ENCODE assay signal across 8 cellular contexts in the genomic region with DNA sequence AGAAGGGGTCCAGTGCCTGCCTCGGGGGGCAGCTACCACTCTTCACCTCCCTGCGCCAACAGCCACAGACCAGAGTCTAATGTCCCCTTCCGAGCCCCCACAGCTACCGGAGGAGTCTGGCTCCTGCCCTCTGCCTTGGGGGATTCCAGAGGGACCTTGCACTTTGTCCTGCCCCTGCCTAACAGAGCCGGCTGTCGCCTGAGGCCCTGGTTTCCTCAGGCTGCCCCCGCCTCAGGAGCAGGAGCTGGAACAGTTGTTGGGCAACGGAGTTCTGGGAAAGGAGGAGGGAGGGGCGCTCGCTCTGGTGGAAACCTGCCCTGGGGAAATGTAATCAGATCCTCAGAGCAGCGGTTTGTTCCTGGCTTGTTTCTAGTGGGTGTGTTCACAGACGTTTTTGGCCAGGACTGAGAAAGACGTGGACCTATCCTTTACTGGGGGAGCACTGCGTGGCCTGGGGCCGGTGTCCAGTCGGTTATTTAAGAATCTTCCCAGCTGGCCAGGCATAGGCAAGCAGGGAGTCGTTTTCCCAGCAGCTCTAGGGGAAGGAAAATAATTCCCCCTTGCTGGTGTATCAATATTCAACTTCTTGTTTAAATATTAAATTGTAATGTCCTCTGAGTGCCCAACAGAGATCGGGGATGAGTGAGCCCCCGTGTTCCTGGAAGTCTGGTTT. TPM values are rescaled to one million over a fixed set of nuclear protein-coding genes. Genes with fewer than 3 reads are reported as not detected.
A peak's percentile ranks its signal among the peaks of the same experiment; 100 is the strongest.
DNase-seq lines count a peak whose midpoint lies in the region; FAIRE-seq and TF ChIP-seq lines count a peak whose summit lies in the region.

No MANE protein-coding gene starts in this region.

- H3K27me3 ChIP-seq in bronchial epithelial cell (ENCODE audit: control insufficient read depth, insufficient read depth, low read length) (no peaks in the 10 kb centered on the region), layer of hippocampus (ENCODE audit: control insufficient read depth, insufficient read depth, low read length) (no peaks in the 10 kb centered on the region)

- no peak overlapping the region for H3K4me3 Mint-ChIP-seq in activated naive CD4-positive, alpha-beta T cell treated with anti-CD3 and anti-CD28 coated beads for 36 hours

- DNase-seq in DMS153 treated with DMSO at 0.1 percent for 48 hours (lab: John Stamatoyannopoulos, UW; ENCODE audit: unreplicated experiment) (peak; percentile 62), NCI-H2196 (lab: John Stamatoyannopoulos, UW; ENCODE audit: unreplicated experiment) (peak; percentile 72), bronchial epithelial cell (ENCODE audit: low read depth) (peak; percentile 90), superior temporal gyrus (ENCODE audit: extremely low spot score) (peak; percentile 11), SKM-1 treated with dmso at 0.1 percent for 144 hours (lab: John Stamatoyannopoulos, UW; ENCODE audit: unreplicated experiment) (no peak), SIG-M5 (lab: John Stamatoyannopoulos, UW) (no peak)
- DNase-seq in activated naive CD4-positive, alpha-beta T cell treated with anti-CD3 and anti-CD28 coated beads for 36 hours = no peak

- CTCF ChIA-PET in activated naive CD4-positive, alpha-beta T cell treated with anti-CD3 and anti-CD28 coated beads for 36 hours (lab: Charles Lee) = no interaction called here

- TF ChIP-seq CTCF in bronchial epithelial cell (IDR thresholded peaks at IDR 0.05; ENCODE audit: insufficient read depth, low read length, severe bottlenecking) = no peak

- no peaks in the 10 kb centered on the region for H3K36me3 Mint-ChIP-seq in activated naive CD4-positive, alpha-beta T cell treated with anti-CD3 and anti-CD28 coated beads for 36 hours (ENCODE audit: low read depth)

- H3K27ac Mint-ChIP-seq in activated naive CD4-positive, alpha-beta T cell treated with anti-CD3 and anti-CD28 coated beads for 36 hours = no peak overlapping the region

- intact Hi-C loops in activated naive CD4-positive, alpha-beta T cell treated with anti-CD3 and anti-CD28 coated beads for 36 hours (cut with micrococcal nuclease) = no loop called here

- H3K4me3 ChIP-seq in bronchial epithelial cell (ENCODE audit: low read depth, low read length) = no peak overlapping the region

- H3K4me1 Mint-ChIP-seq in activated naive CD4-positive, alpha-beta T cell treated with anti-CD3 and anti-CD28 coated beads for 36 hours (ENCODE audit: low read depth) = no peaks in the 10 kb centered on the region

- H3K27me3 Mint-ChIP-seq in activated naive CD4-positive, alpha-beta T cell treated with anti-CD3 and anti-CD28 coated beads for 36 hours (ENCODE audit: low read depth) = no peaks in the 10 kb centered on the region

- peak overlapping the region; percentile 86 for H3K27ac ChIP-seq in layer of hippocampus (ENCODE audit: low read depth, low read length)

- H3K36me3 ChIP-seq in bronchial epithelial cell (ENCODE audit: control insufficient read depth, insufficient read depth, low read length) = peaks cover 2% of the 10 kb centered on the region

- H3K9me3 Mint-ChIP-seq in activated naive CD4-positive, alpha-beta T cell treated with anti-CD3 and anti-CD28 coated beads for 36 hours = no peaks in the 10 kb centered on the region

- peak; percentile 58 for FAIRE-seq in bronchial epithelial cell (lab: Jason Lieb, UNC)

RNA-seq across cellular contexts. Expression of a gene that starts 32.3 kb away (rescaled TPM):
- total RNA-seq in bronchial epithelial cell = 12.4 and 15.5 TPM in 2 replicates
- total RNA-seq in activated naive CD4-positive, alpha-beta T cell treated with anti-CD3 and anti-CD28 coated beads for 36 hours = not detected

RNA-seq across cellular contexts. Expression of a gene that starts 39.2 kb away (rescaled TPM):
- total RNA-seq in bronchial epithelial cell = 9.0 and 16.4 TPM in 2 replicates
- 10 to 100 TPM; 61.2 to 63.9 TPM for total RNA-seq in activated naive CD4-positive, alpha-beta T cell treated with anti-CD3 and anti-CD28 coated beads for 36 hours

RNA-seq across cellular contexts. Expression of a gene that starts 48.0 kb away (rescaled TPM):
- 0.26 and 1.1 TPM in 2 replicates for total RNA-seq in bronchial epithelial cell
- total RNA-seq in activated naive CD4-positive, alpha-beta T cell treated with anti-CD3 and anti-CD28 coated beads for 36 hours = under 1 TPM in 1 of 2 experiments, not detected in 1; 0.40 TPM

Comparison
In these comparisons a context has a peak if more than half of its experiments do, and no peak if none do; other contexts are left out.
1. DNase-seq: peak in DMS153 treated with DMSO at 0.1 percent for 48 hours (single experiment), NCI-H2196 (single experiment), bronchial epithelial cell (single experiment) and superior temporal gyrus (single experiment); none in SKM-1 treated with dmso at 0.1 percent for 144 hours (single experiment), SIG-M5 (single experiment) and activated naive CD4-positive, alpha-beta T cell treated with anti-CD3 and anti-CD28 coated beads for 36 hours (single experiment).
2. RNA of a gene that starts 32.3 kb away (total RNA-seq): 12.4 to 15.5 TPM in bronchial epithelial cell; not detected in activated naive CD4-positive, alpha-beta T cell treated with anti-CD3 and anti-CD28 coated beads for 36 hours; every median in the first group is over 10 times any median in the second.